9 cellular contexts compared by ENCODE assay signal in genomic region chr14:37709419-37710195, GRCh38.
DNase-seq lines count a peak whose midpoint lies in the region; ATAC-seq, FAIRE-seq and TF ChIP-seq lines count a peak whose summit lies in the region.
"Had no signal": no experiment of that assay in that cellular context is flagged by ENCODE, and none has a peak within 500 bp of the region (broad histone marks: within the 10 kb centered on the region; RNA-seq: fewer than 3 reads in every experiment).

No MANE protein-coding gene starts in this region.

- H3F3A ChIP-seq in PC-3 (ENCODE audit: low read length, unreplicated experiment) = no peaks in the 10 kb centered on the region

- TF ChIP-seq CTCF in right atrium auricular region (IDR thresholded peaks at IDR 0.05) (peak; percentile 15 to 60), PC-3 (conservative IDR thresholded peaks at IDR 0.05; ENCODE audit: low read depth, low read length) (peak; percentile 62), fibroblast of villous mesenchyme (IDR thresholded peaks at IDR 0.05; ENCODE audit: insufficient read depth, low read depth, low read length) (peak; percentile 49)

- no peak overlapping the region for H3K4me2 ChIP-seq in PC-3 (ENCODE audit: low read length)

- H3K36me3 ChIP-seq in right atrium auricular region (no peaks in the 10 kb centered on the region), PC-3 (ENCODE audit: low read depth, low read length) (no peaks in the 10 kb centered on the region)
- H3K36me3 ChIP-seq: HAP-1 had no signal

- no peaks in the 10 kb centered on the region for H3K79me2 ChIP-seq in PC-3 (ENCODE audit: low read length)

- POLR2A ChIA-PET in PC-3 (lab: Charles Lee; ENCODE audit: unreplicated experiment) = interaction anchor here (0.6 kb wide), 1 partner anchor 111 kb away, joined by 4 read pairs; no protein-coding TSS in a partner anchor

- no peaks in the 10 kb centered on the region for H3K9me2 ChIP-seq in PC-3 (replicated peaks; ENCODE audit: low read length)

- BruUV-seq in PC-3 (replicated peaks; lab: Mats Ljungman, UMichigan) = no TSS peak

- no peaks in the 10 kb centered on the region for H4K20me1 ChIP-seq in PC-3 (ENCODE audit: low read length)

- no peaks in the 10 kb centered on the region for H3K9me3 ChIP-seq in right atrium auricular region
- H3K9me3 ChIP-seq in PC-3 (ENCODE audit: low read length) = no peaks in the 10 kb centered on the region
- H3K9me3 ChIP-seq: HAP-1 had no signal

- CTCF ChIA-PET in PC-3 (lab: Charles Lee) = interaction anchor here (0.5 to 1.3 kb wide), 4 partner anchors 115 to 168 kb away, joined by 3 to 15 read pairs (median 7); no protein-coding TSS in a partner anchor

- H3K9ac ChIP-seq in PC-3 (ENCODE audit: low read length) = no peak overlapping the region

- no peak for TF ChIP-seq POLR2A in H54 (IDR thresholded peaks at IDR 0.05; ENCODE audit: low read depth, low read length)

- H3K27ac ChIP-seq in right atrium auricular region = no peak overlapping the region
- no peak overlapping the region for H3K27ac ChIP-seq in PC-3 (ENCODE audit: low read length)

- no peak for FAIRE-seq in H54 (lab: Jason Lieb, UNC)

- DNase-seq in right atrium auricular region (ENCODE audit: low spot score) (no peak), left cardiac atrium (no peak), PC-3 (peak; percentile 63), fibroblast of villous mesenchyme (ENCODE audit: low read depth) (peak; percentile 16), RPMI8226 (no peak), NOMO-1 treated with dmso at 0.1 percent for 144 hours (lab: John Stamatoyannopoulos, UW; ENCODE audit: unreplicated experiment) (no peak), H54 (ENCODE audit: insufficient read length, low spot score) (no peak)

- H3K4me1 ChIP-seq in right atrium auricular region (no peaks in the 10 kb centered on the region), PC-3 (ENCODE audit: insufficient read depth, low read length) (peaks cover 20% of the 10 kb centered on the region)

- H2AFZ ChIP-seq in PC-3 (ENCODE audit: low read length) = no peak overlapping the region

- H3K27me3 ChIP-seq in right atrium auricular region = no peaks in the 10 kb centered on the region
- H3K27me3 ChIP-seq in PC-3 (ENCODE audit: low read length) = no peaks in the 10 kb centered on the region

- intact Hi-C loops in left cardiac atrium (cut with DNase I) (loop anchor here (1.0 to 5.0 kb wide), 2 partner anchors 165 to 168 kb away; no protein-coding TSS in a partner anchor), PC-3 (cut with micrococcal nuclease) (loop anchor here (1.0 to 5.0 kb wide), 3 partner anchors 118 to 462 kb away; no protein-coding TSS in a partner anchor)

- H3K4me3 ChIP-seq in right atrium auricular region (no peak overlapping the region), PC-3 (ENCODE audit: low read length) (no peak overlapping the region), fibroblast of villous mesenchyme (ENCODE audit: low read depth, low read length) (no peak overlapping the region)
- H3K4me3 ChIP-seq: HAP-1 had no signal

- ATAC-seq in left cardiac atrium = no peak
- ATAC-seq in PC-3 = no peak
- ATAC-seq in GM18867 (IDR thresholded peaks at IDR 0.05; ENCODE audit: unreplicated experiment) = no peak

Comparison
In these comparisons a context has a peak if more than half of its experiments do, and no peak if none do; other contexts are left out.
1. DNase-seq: peak in PC-3 (single experiment) and fibroblast of villous mesenchyme (single experiment); none in right atrium auricular region (single experiment), left cardiac atrium (single experiment), RPMI8226 (single experiment), NOMO-1 treated with dmso at 0.1 percent for 144 hours (single experiment) and H54 (single experiment).
2. Peak in every context shown above with its lines, with median percentiles within 50 percentile points of each other: CTCF ChIP-seq.